Comparison of ENCODE assay signal across 7 cellular contexts in the genomic region with DNA sequence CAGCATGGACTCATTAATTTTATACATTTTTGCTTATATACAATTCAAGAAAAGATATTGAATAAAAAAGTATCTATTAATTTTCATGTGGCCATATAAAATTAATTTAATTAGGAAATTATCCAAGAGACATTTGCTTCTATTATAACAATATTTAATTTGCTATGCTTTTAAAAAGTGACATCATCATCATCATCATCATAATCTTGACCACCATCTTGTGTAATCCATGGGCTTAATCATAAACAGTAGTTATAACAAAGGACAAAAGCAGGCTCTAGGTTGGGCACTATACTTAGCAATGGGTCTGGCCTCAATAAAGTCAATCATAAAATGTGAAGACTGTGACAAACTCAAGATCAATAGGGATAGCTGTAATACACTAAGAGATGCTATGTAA.
"Had no signal": no experiment of that assay in that cellular context is flagged by ENCODE, and none has a peak within 500 bp of the region (broad histone marks: within the 10 kb centered on the region; RNA-seq: fewer than 3 reads in every experiment).

No MANE protein-coding gene starts in this region.

- FAIRE-seq: HTR-8/SVneo, K562 had no signal

- H3K4me3 Mint-ChIP-seq: IgD-negative memory B cell had no signal

- H3K36me3 Mint-ChIP-seq: IgD-negative memory B cell had no signal

- H3K4me1 Mint-ChIP-seq: IgD-negative memory B cell had no signal

- H3K27me3 Mint-ChIP-seq: IgD-negative memory B cell had no signal

- H3K4me3 ChIP-seq: K562 had no signal

- ATAC-seq: K562 had no signal

- H3K27ac Mint-ChIP-seq: IgD-negative memory B cell had no signal

- H3K27ac ChIP-seq: HL-60 had no signal

- DNase-seq: IMR-90, KBM-7, KG1 had no signal
